9 cellular contexts compared by ENCODE assay signal in the genomic region with DNA sequence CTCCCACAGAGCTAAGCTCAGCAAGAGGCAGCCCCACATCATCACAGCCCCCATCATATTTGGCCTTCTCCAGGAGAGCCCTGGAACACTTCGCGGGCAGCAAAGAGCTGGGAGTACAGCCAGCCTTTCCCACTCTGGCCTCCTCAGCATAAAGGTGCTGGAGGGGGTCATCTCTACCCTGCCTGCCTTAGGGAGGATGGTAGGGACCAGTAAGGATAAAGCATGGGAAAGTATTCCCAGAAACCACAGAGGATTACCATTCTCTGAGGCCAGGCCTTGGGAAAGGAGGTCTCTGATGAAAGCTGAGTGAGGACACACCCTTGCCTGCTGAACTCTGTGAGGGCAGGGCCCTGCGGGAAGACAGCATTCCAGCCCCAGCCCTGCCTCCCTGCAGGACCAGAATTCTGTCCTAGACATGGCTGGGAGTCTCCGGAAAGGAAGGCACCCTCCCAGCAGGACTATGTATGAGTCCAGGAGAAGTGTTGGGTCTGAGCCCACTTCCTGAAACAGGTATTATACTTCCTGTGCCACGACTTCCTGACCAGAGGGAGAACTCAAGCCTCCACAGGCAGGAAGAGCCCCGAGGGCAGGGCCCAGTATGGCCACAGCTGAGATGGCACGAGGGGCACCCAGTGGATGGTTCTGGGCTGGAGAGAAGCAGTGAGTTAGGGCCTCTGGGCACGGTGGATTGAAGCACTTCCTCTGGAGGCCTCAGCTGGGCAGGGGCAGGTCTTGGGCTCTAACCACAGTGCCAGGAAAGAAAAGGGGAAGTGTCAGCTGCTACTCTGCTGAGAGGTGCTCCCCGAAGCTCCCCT. TPM values are rescaled to one million over a fixed set of nuclear protein-coding genes. Genes with fewer than 3 reads are reported as not detected.
DNase-seq lines count a peak whose midpoint lies in the region; ATAC-seq and TF ChIP-seq lines count a peak whose summit lies in the region.
"Had no signal": no experiment of that assay in that cellular context is flagged by ENCODE, and none has a peak within 500 bp of the region (broad histone marks: within the 10 kb centered on the region; RNA-seq: fewer than 3 reads in every experiment).

No MANE protein-coding gene starts in this region.

- H3K36me3 Mint-ChIP-seq in activated T-helper 1 cell treated with anti-CD3 and anti-CD28 coated beads, Interleukin-12 subunit alpha, Interleukin-12 subunit beta, Interleukin-2, Interleukin-4 antibody, amounts not matched to agents 30 ng/mL and 10 ng/mL and 1 ng/mL, durations not matched to agents 14 hours and 24 hours and 36 hours (ENCODE audit: low read depth) = peaks cover 27% of the 10 kb centered on the region

- H3K9me3 Mint-ChIP-seq in activated T-helper 1 cell treated with anti-CD3 and anti-CD28 coated beads, Interleukin-12 subunit alpha, Interleukin-12 subunit beta, Interleukin-2, Interleukin-4 antibody, amounts not matched to agents 30 ng/mL and 10 ng/mL and 1 ng/mL, durations not matched to agents 14 hours and 24 hours and 36 hours = no peaks in the 10 kb centered on the region

- no peak for TF ChIP-seq CTCF in stomach (IDR thresholded peaks at IDR 0.05)

- H3K27me3 Mint-ChIP-seq in activated T-helper 1 cell treated with anti-CD3 and anti-CD28 coated beads, Interleukin-12 subunit alpha, Interleukin-12 subunit beta, Interleukin-2, Interleukin-4 antibody, amounts not matched to agents 30 ng/mL and 10 ng/mL and 1 ng/mL, durations not matched to agents 14 hours and 24 hours and 36 hours (ENCODE audit: insufficient read depth) = no peaks in the 10 kb centered on the region

- no peaks in the 10 kb centered on the region for H3K27me3 ChIP-seq in right cardiac atrium (ENCODE audit: control insufficient read depth, insufficient read depth)
- no peaks in the 10 kb centered on the region for H3K27me3 ChIP-seq in stomach

- H3K27ac ChIP-seq in right cardiac atrium (ENCODE audit: low read length) (peak overlapping the region; percentile 92), stomach (peak overlapping the region; percentile 63 to 94 (median 86))
- H3K27ac ChIP-seq: 22Rv1 had no signal

- intact Hi-C loops in activated T-helper 1 cell treated with anti-CD3 and anti-CD28 coated beads, Interleukin-12 subunit alpha, Interleukin-12 subunit beta, Interleukin-2, Interleukin-4 antibody, amounts not matched to agents 30 ng/mL and 10 ng/mL and 1 ng/mL, durations not matched to agents 14 hours and 24 hours and 36 hours (cut with micrococcal nuclease) = no loop called here
- intact Hi-C loops in right cardiac atrium (cut with DNase I) = no loop called here
- intact Hi-C loops in stomach (cut with DNase I; ENCODE audit: low total_unique reads) = no loop called here

- H3K4me1 Mint-ChIP-seq in activated T-helper 1 cell treated with anti-CD3 and anti-CD28 coated beads, Interleukin-12 subunit alpha, Interleukin-12 subunit beta, Interleukin-2, Interleukin-4 antibody, amounts not matched to agents 30 ng/mL and 10 ng/mL and 1 ng/mL, durations not matched to agents 14 hours and 24 hours and 36 hours (ENCODE audit: low read depth) = peaks cover 82% of the 10 kb centered on the region

- 50% methylated on average over 9 of the region's 9 CpGs for WGBS in right cardiac atrium
- WGBS in stomach, 5 donors = 34 to 50% (median 39%) methylated on average over 9 of the region's 9 CpGs

- peak overlapping the region; percentile 45 for H3K4me3 Mint-ChIP-seq in activated T-helper 1 cell treated with anti-CD3 and anti-CD28 coated beads, Interleukin-12 subunit alpha, Interleukin-12 subunit beta, Interleukin-2, Interleukin-4 antibody, amounts not matched to agents 30 ng/mL and 10 ng/mL and 1 ng/mL, durations not matched to agents 14 hours and 24 hours and 36 hours

- no peak for TF ChIP-seq POLR2A in stomach (IDR thresholded peaks at IDR 0.05)

- H3K4me1 ChIP-seq in right cardiac atrium (ENCODE audit: control insufficient read depth, insufficient read depth, low read length) (peaks cover 39% of the 10 kb centered on the region), stomach (peaks cover 77 to 100% (median 92%) of the 10 kb centered on the region in 4 donors)

- no peak for TF ChIP-seq EP300 in stomach (IDR thresholded peaks at IDR 0.05)

- H3K9me3 ChIP-seq in right cardiac atrium (ENCODE audit: control insufficient read depth, low read length) (no peaks in the 10 kb centered on the region), stomach (no peaks in the 10 kb centered on the region)

- no peak overlapping the region for H3K4me3 ChIP-seq in right cardiac atrium (ENCODE audit: low read length)
- H3K4me3 ChIP-seq in stomach = no peak overlapping the region

- peak; percentile 44 to 68 for ATAC-seq in right cardiac atrium
- no peak for ATAC-seq in HG03175 (IDR thresholded peaks at IDR 0.05; ENCODE audit: unreplicated experiment)

- peak; percentile 56 for DNase-seq in SIG-M5 treated with dmso at 0.1 percent for 504 hours (lab: John Stamatoyannopoulos, UW; ENCODE audit: unreplicated experiment)
- no peak for DNase-seq in SIG-M5 (lab: John Stamatoyannopoulos, UW)
- no peak for DNase-seq in activated T-helper 1 cell treated with anti-CD3 and anti-CD28 coated beads, Interleukin-12 subunit alpha, Interleukin-12 subunit beta, Interleukin-2, Interleukin-4 antibody, amounts not matched to agents 30 ng/mL and 10 ng/mL and 1 ng/mL, durations not matched to agents 14 hours and 24 hours and 36 hours (ENCODE audit: low spot score)
- peak; percentile 45 to 75 (median 56) for DNase-seq in right cardiac atrium
- peak; percentile 44 for DNase-seq in stomach
- DNase-seq in NCI-H1417 (lab: John Stamatoyannopoulos, UW) = no peak
- DNase-seq in activated CD4-positive, alpha-beta T cell treated with anti-CD3 and anti-CD28 coated beads for 48 hours = no peak

- peak overlapping the region; percentile 91 for H3K27ac Mint-ChIP-seq in activated T-helper 1 cell treated with anti-CD3 and anti-CD28 coated beads, Interleukin-12 subunit alpha, Interleukin-12 subunit beta, Interleukin-2, Interleukin-4 antibody, amounts not matched to agents 30 ng/mL and 10 ng/mL and 1 ng/mL, durations not matched to agents 14 hours and 24 hours and 36 hours

- peaks cover 27 to 70% (median 60%) of the 10 kb centered on the region in 4 donors for H3K36me3 ChIP-seq in stomach

RNA-seq across cellular contexts. Expression of a gene that starts 12.9 kb away (rescaled TPM):
- 5.6 and 8.8 TPM in 2 replicates for total RNA-seq in activated T-helper 1 cell treated with anti-CD3 and anti-CD28 coated beads, Interleukin-12 subunit alpha, Interleukin-12 subunit beta, Interleukin-2, Interleukin-4 antibody, amounts not matched to agents 30 ng/mL and 10 ng/mL and 1 ng/mL, durations not matched to agents 14 hours and 24 hours and 36 hours
- total RNA-seq in right cardiac atrium (1 to 10 TPM; 7.0 to 9.0 (median 7.4) TPM), stomach (10 to 100 TPM in 1 of 5 donors, 1 to 10 TPM in 4; 1.2 to 57.8 (median 3.7) TPM)
- polyA plus RNA-seq in right cardiac atrium (6.4 TPM), stomach (10 to 100 TPM in 1 of 3 donors, 1 to 10 TPM in 2; 6.6 to 17.0 (median 7.3) TPM)

RNA-seq across cellular contexts. Expression of a gene that starts 24.5 kb away (rescaled TPM):
- 17.3 and 24.9 TPM in 2 replicates for total RNA-seq in activated T-helper 1 cell treated with anti-CD3 and anti-CD28 coated beads, Interleukin-12 subunit alpha, Interleukin-12 subunit beta, Interleukin-2, Interleukin-4 antibody, amounts not matched to agents 30 ng/mL and 10 ng/mL and 1 ng/mL, durations not matched to agents 14 hours and 24 hours and 36 hours
- total RNA-seq in right cardiac atrium (1 to 10 TPM; 5.6 to 9.1 (median 8.5) TPM), stomach (10 to 100 TPM in 3 of 5 donors, 1 to 10 TPM in 2; 2.2 to 23.2 (median 16.3) TPM)
- polyA plus RNA-seq in right cardiac atrium (5.4 TPM), stomach (10 to 100 TPM; 14.2 to 24.5 (median 20.3) TPM)

RNA-seq across cellular contexts. Expression of a gene that starts 35.6 kb away (rescaled TPM):
- 76.7 and 78.3 TPM in 2 replicates for total RNA-seq in activated T-helper 1 cell treated with anti-CD3 and anti-CD28 coated beads, Interleukin-12 subunit alpha, Interleukin-12 subunit beta, Interleukin-2, Interleukin-4 antibody, amounts not matched to agents 30 ng/mL and 10 ng/mL and 1 ng/mL, durations not matched to agents 14 hours and 24 hours and 36 hours
- total RNA-seq in right cardiac atrium (1 to 10 TPM in 1 of 4 donors, under 1 TPM in 3; 0.17 to 1.5 (median 0.26) TPM), stomach (1 to 10 TPM in 1 of 5 donors, not detected in 4; 1.3 TPM)
- polyA plus RNA-seq in right cardiac atrium (0.81 TPM), stomach (10 to 100 TPM in 1 of 3 donors, 1 to 10 TPM in 1, under 1 TPM in 1; 0.33 to 22.7 (median 1.1) TPM)

RNA-seq across cellular contexts. Expression of a gene that starts 54.5 kb away (rescaled TPM):
- 308 and 310 TPM in 2 replicates for total RNA-seq in activated T-helper 1 cell treated with anti-CD3 and anti-CD28 coated beads, Interleukin-12 subunit alpha, Interleukin-12 subunit beta, Interleukin-2, Interleukin-4 antibody, amounts not matched to agents 30 ng/mL and 10 ng/mL and 1 ng/mL, durations not matched to agents 14 hours and 24 hours and 36 hours
- total RNA-seq in right cardiac atrium = 100 to 1,000 TPM; 105 to 110 (median 108) TPM
- polyA plus RNA-seq in right cardiac atrium = 16.2 TPM
- 100 to 1,000 TPM in 1 of 5 donors, 10 to 100 TPM in 4; 30.3 to 316 (median 38.8) TPM for total RNA-seq in stomach
- polyA plus RNA-seq in stomach = 10 to 100 TPM; 13.6 to 15.6 (median 15.0) TPM

RNA-seq across cellular contexts. Expression of a gene that starts 54.6 kb away (rescaled TPM):
- total RNA-seq in activated T-helper 1 cell treated with anti-CD3 and anti-CD28 coated beads, Interleukin-12 subunit alpha, Interleukin-12 subunit beta, Interleukin-2, Interleukin-4 antibody, amounts not matched to agents 30 ng/mL and 10 ng/mL and 1 ng/mL, durations not matched to agents 14 hours and 24 hours and 36 hours = 2.4 and 3.0 TPM in 2 replicates
- total RNA-seq in right cardiac atrium (1 to 10 TPM in 3 of 4 donors, under 1 TPM in 1; 0.47 to 2.1 (median 1.4) TPM), stomach (1 to 10 TPM in 3 of 5 donors, under 1 TPM in 1, not detected in 1; 0.73 to 9.0 (median 3.0) TPM)
- polyA plus RNA-seq in right cardiac atrium (0.66 TPM), stomach (1 to 10 TPM; 1.7 to 3.7 (median 1.9) TPM)

Comparison
In these comparisons a context has a peak if more than half of its experiments do, and no peak if none do; other contexts are left out.
1. DNase-seq: peak in SIG-M5 treated with dmso at 0.1 percent for 504 hours (single experiment), right cardiac atrium (3 of 3) and stomach (single experiment); none in SIG-M5 (single experiment), activated T-helper 1 cell treated with anti-CD3 and anti-CD28 coated beads, Interleukin-12 subunit alpha, Interleukin-12 subunit beta, Interleukin-2, Interleukin-4 antibody, amounts not matched to agents 30 ng/mL and 10 ng/mL and 1 ng/mL, durations not matched to agents 14 hours and 24 hours and 36 hours (single experiment), NCI-H1417 (0 of 3) and activated CD4-positive, alpha-beta T cell treated with anti-CD3 and anti-CD28 coated beads for 48 hours (single experiment).
2. RNA of a gene that starts 35.6 kb away (total RNA-seq): 76.7 to 78.3 TPM in activated T-helper 1 cell treated with anti-CD3 and anti-CD28 coated beads, Interleukin-12 subunit alpha, Interleukin-12 subunit beta, Interleukin-2, Interleukin-4 antibody, amounts not matched to agents 30 ng/mL and 10 ng/mL and 1 ng/mL, durations not matched to agents 14 hours and 24 hours and 36 hours; 0.17 to 1.5 TPM in right cardiac atrium and 1.3 TPM in stomach; every median in the first group is over 10 times any median in the second.